15 cellular contexts compared by ENCODE assay signal in the genomic region with DNA sequence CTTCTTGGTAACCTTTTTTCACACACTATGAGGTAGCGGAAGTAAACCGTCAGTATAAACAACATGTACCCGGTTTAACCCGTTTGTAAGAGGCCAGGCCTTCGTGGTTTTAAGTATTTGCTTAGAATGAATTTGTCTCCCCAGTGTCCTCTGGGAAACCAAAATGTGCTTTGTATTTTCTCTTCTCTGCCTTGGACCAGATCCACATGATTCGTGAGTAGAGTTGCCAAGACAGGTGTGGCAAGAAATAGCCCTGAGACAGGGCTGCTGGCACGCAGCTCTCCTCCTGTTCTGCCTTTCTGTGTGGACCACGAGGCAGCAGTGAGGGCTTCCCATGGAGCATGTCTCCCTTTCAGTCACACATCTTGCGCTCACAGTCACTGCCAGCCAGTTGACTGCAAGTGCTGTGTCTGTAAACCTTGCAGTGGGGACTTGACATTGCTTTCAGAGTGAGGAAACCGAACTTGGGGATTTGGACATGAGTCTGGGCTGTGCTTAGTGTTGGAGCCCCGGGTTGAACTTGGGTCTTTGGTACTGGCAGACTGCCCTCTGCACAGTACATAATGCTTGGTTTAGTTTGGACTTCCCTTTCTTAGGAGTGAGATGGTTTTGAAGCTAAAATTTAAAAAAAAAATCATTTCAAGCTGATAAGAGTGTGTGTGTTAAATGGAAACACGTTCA. TPM values are rescaled to one million over a fixed set of nuclear protein-coding genes. Genes with fewer than 3 reads are reported as not detected.
DNase-seq lines count a peak whose midpoint lies in the region; ATAC-seq and TF ChIP-seq lines count a peak whose summit lies in the region.
"Had no signal": no experiment of that assay in that cellular context is flagged by ENCODE, and none has a peak within 500 bp of the region (broad histone marks: within the 10 kb centered on the region; RNA-seq: fewer than 3 reads in every experiment).

No MANE protein-coding gene starts in this region.

- no peak for TF ChIP-seq CTCF in PC-3 (conservative IDR thresholded peaks at IDR 0.05; ENCODE audit: low read depth, low read length)
- TF ChIP-seq CTCF in fibroblast of mammary gland (conservative IDR thresholded peaks at IDR 0.05; ENCODE audit: control insufficient read depth, insufficient read depth, low read depth, low read length) = no peak
- no peak for TF ChIP-seq CTCF in thyroid gland (IDR thresholded peaks at IDR 0.05)

- no peaks in the 10 kb centered on the region for H3K9me2 ChIP-seq in PC-3 (replicated peaks; ENCODE audit: low read length)

- H3K4me3 ChIP-seq in PC-3 (ENCODE audit: low read length) = 0 out of 2 replicates have a peak overlapping the region, but pooled peaks have one; percentile 7
- no peak overlapping the region for H3K4me3 ChIP-seq in fibroblast of mammary gland (ENCODE audit: control insufficient read depth, low read depth, low read length)
- H3K4me3 ChIP-seq in thyroid gland (replicated peaks in 1 of 3) = no peak overlapping the region
- H3K4me3 ChIP-seq: lower lobe of right lung, neural progenitor cell, sigmoid colon had no signal

- peaks cover 40% of the 10 kb centered on the region for H3K4me1 ChIP-seq in PC-3 (ENCODE audit: insufficient read depth, low read length)
- peaks cover 26 to 36% of the 10 kb centered on the region in 2 donors for H3K4me1 ChIP-seq in thyroid gland
- H3K4me1 ChIP-seq: lower lobe of right lung, sigmoid colon had no signal

- no TSS peak for BruUV-seq in PC-3 (replicated peaks; lab: Mats Ljungman, UMichigan)

- H3K9ac ChIP-seq in PC-3 (ENCODE audit: low read length) = peak overlapping the region; percentile 68
- H3K9ac ChIP-seq: neural progenitor cell had no signal

- H3K27me3 ChIP-seq in PC-3 (ENCODE audit: low read length) (no peaks in the 10 kb centered on the region), thyroid gland (no peaks in the 10 kb centered on the region)
- H3K27me3 ChIP-seq: neural progenitor cell, sigmoid colon had no signal

- H3F3A ChIP-seq in PC-3 (ENCODE audit: low read length, unreplicated experiment) = no peaks in the 10 kb centered on the region

- 29 to 30% methylated on average over 12 of the region's 12 CpGs for WGBS in thyroid gland, 2 donors

- no peaks in the 10 kb centered on the region for H3K9me3 ChIP-seq in PC-3 (ENCODE audit: low read length)
- H3K9me3 ChIP-seq in thyroid gland = no peaks in the 10 kb centered on the region
- H3K9me3 ChIP-seq: lower lobe of right lung, sigmoid colon had no signal

- H3K79me2 ChIP-seq in PC-3 (ENCODE audit: low read length) = peaks cover 77% of the 10 kb centered on the region

- H4K20me1 ChIP-seq in PC-3 (ENCODE audit: low read length) = peaks cover 19% of the 10 kb centered on the region; the same call in 1 of the 2 replicates

- H3K36me3 ChIP-seq in PC-3 (ENCODE audit: low read depth, low read length) = peaks cover 11% of the 10 kb centered on the region
- H3K36me3 ChIP-seq in thyroid gland = no peaks in the 10 kb centered on the region
- H3K36me3 ChIP-seq: sigmoid colon had no signal

- CTCF ChIA-PET in PC-3 (lab: Charles Lee) = no interaction called here

- H2AFZ ChIP-seq in PC-3 (ENCODE audit: low read length) = no peak overlapping the region
- H2AFZ ChIP-seq: neural progenitor cell had no signal

- intact Hi-C loops in PC-3 (cut with micrococcal nuclease) = no loop called here
- intact Hi-C loops in thyroid gland (cut with DNase I) = no loop called here

- TF ChIP-seq POLR2A in thyroid gland (IDR thresholded peaks at IDR 0.05) = peak in 1 of 2 donors; percentile 26

- ATAC-seq in PC-3 (peak; percentile 67), GM21717 (IDR thresholded peaks at IDR 0.05; ENCODE audit: unreplicated experiment) (no peak)
- ATAC-seq: lower lobe of right lung had no signal

- POLR2A ChIA-PET in PC-3 (lab: Charles Lee; ENCODE audit: unreplicated experiment) = no interaction called here

- peak; percentile 20 to 26 for DNase-seq in NCI-H526 (lab: John Stamatoyannopoulos, UW)
- DNase-seq in NCI-H526 treated with DMSO at 0.1 percent for 48 hours (lab: John Stamatoyannopoulos, UW) = no peak
- DNase-seq in PC-3 = peak; percentile 92
- peak; percentile 27 for DNase-seq in fibroblast of mammary gland (ENCODE audit: low read depth)
- peak; percentile 93 to 94 for DNase-seq in thyroid gland
- no peak for DNase-seq in NCI-H524 (lab: John Stamatoyannopoulos, UW)
- no peak for DNase-seq in HUDEP-2 (lab: John Stamatoyannopoulos, UW; ENCODE audit: unreplicated experiment in 76 of 76)
- DNase-seq: activated CD4-positive, alpha-beta T cell treated with anti-CD3 and anti-CD28 coated beads, Interleukin-2, amount 10 ng/mL, durations not matched to agents 7 days and 5 days; H9; lower lobe of right lung; sigmoid colon; stimulated activated naive CD4-positive, alpha-beta T cell treated with Interleukin-2 at 50 U/mL for 16 hours; T-helper 2 cell had no signal

- H3K27ac ChIP-seq in PC-3 (ENCODE audit: low read length) (peak overlapping the region; percentile 93), thyroid gland (peak overlapping the region; percentile 43 to 56 (median 44))
- H3K27ac ChIP-seq: lower lobe of right lung, neural progenitor cell, sigmoid colon had no signal

- peak overlapping the region; percentile 56 for H3K4me2 ChIP-seq in PC-3 (ENCODE audit: low read length)
- H3K4me2 ChIP-seq: neural progenitor cell had no signal

RNA-seq across cellular contexts. Expression of a gene that starts 19.1 kb away (rescaled TPM):
- total RNA-seq in PC-3 (2014; rRNA removed) (11.3 and 24.6 TPM in 2 replicates), thyroid gland (10 to 100 TPM; 48.4 to 90.6 (median 62.4) TPM)

Comparison
In these comparisons a context has a peak if more than half of its experiments do, and no peak if none do; other contexts are left out.
1. DNase-seq: peak in NCI-H526 (2 of 2), PC-3 (single experiment), fibroblast of mammary gland (single experiment) and thyroid gland (2 of 2); none in NCI-H526 treated with DMSO at 0.1 percent for 48 hours (single experiment), NCI-H524 (0 of 2) and HUDEP-2 (0 of 76).